In genomic region chr13:46386996-46387851, GRCh38 we compare ENCODE assay signal across 8 cellular contexts. TPM values are rescaled to one million over a fixed set of nuclear protein-coding genes. Genes with fewer than 3 reads are reported as not detected.
DNase-seq lines count a peak whose midpoint lies in the region; ATAC-seq, FAIRE-seq and TF ChIP-seq lines count a peak whose summit lies in the region.

RUBCNL (minus strand) TSS chr13:46387252; CDS start chr13:46372475, 14,777 bp downstream.

- peak within 1 kb of the TSS; percentile 91 for H3K4me3 Mint-ChIP-seq in activated CD4-positive, alpha-beta T cell treated with anti-CD3 and anti-CD28 coated beads, Interleukin-2, amount 10 ng/mL, durations not matched to agents 24 days and 14 days
- H3K4me3 Mint-ChIP-seq in naive thymus-derived CD4-positive, alpha-beta T cell: peak within 1 kb of the TSS; percentile 84 to 92 (median 88)

- H3K27ac ChIP-seq in 22Rv1 (no peak within 1 kb of the TSS), esophagus (ENCODE audit: low read depth in 2 of 2, low read length in 1 of 2) (no peak within 1 kb of the TSS), temporal lobe (ENCODE audit: low read depth, low read length) (peak within 1 kb of the TSS; percentile 17)
- H3K27ac ChIP-seq in naive thymus-derived CD4-positive, alpha-beta T cell (ENCODE audit: low read depth, low read length): no peak within 1 kb of the TSS

- intact Hi-C loops in activated CD4-positive, alpha-beta T cell treated with anti-CD3 and anti-CD28 coated beads, Interleukin-2, amount 10 ng/mL, durations not matched to agents 24 days and 14 days (cut with micrococcal nuclease): loop anchor here (2.0 kb wide), 2 partner anchors 32 to 46 kb away; no protein-coding TSS in a partner anchor
- intact Hi-C loops in naive thymus-derived CD4-positive, alpha-beta T cell (cut with micrococcal nuclease): no loop called here

- peak within 1 kb of the TSS; percentile 27 to 29 for H3K4me3 ChIP-seq in esophagus (ENCODE audit: low read depth in 1 of 2, low read length in 2 of 2)
- H3K4me3 ChIP-seq in naive thymus-derived CD4-positive, alpha-beta T cell (ENCODE audit: low read length): peak within 1 kb of the TSS; percentile 28

- H3K4me1 Mint-ChIP-seq in activated CD4-positive, alpha-beta T cell treated with anti-CD3 and anti-CD28 coated beads, Interleukin-2, amount 10 ng/mL, durations not matched to agents 24 days and 14 days: peaks cover 27% of the 10 kb centered on the region
- peaks cover 15 to 29% (median 26%) of the 10 kb centered on the region in 7 donors for H3K4me1 Mint-ChIP-seq in naive thymus-derived CD4-positive, alpha-beta T cell

- WGBS in esophagus, 2 donors: 3% methylated on average over 49 to 73 of the region's 73 CpGs

- H3K27ac Mint-ChIP-seq in activated CD4-positive, alpha-beta T cell treated with anti-CD3 and anti-CD28 coated beads, Interleukin-2, amount 10 ng/mL, durations not matched to agents 24 days and 14 days: no peak within 1 kb of the TSS
- peak within 1 kb of the TSS in 1 of 9 donors; percentile 50 for H3K27ac Mint-ChIP-seq in naive thymus-derived CD4-positive, alpha-beta T cell

- H3K4me1 ChIP-seq in esophagus (ENCODE audit: control insufficient read depth in 2 of 2, insufficient read depth in 2 of 2, low read length in 1 of 2): peaks cover 5 to 7% of the 10 kb centered on the region in 2 donors
- peaks cover 4 to 20% of the 10 kb centered on the region in 2 donors for H3K4me1 ChIP-seq in naive thymus-derived CD4-positive, alpha-beta T cell (ENCODE audit: control insufficient read depth in 2 of 2, insufficient read depth in 2 of 2, low read length in 2 of 2)

- H3K27me3 ChIP-seq in esophagus (ENCODE audit: control insufficient read depth in 1 of 2, insufficient read depth in 2 of 2, low read length in 2 of 2): peaks cover 0 to 5% of the 10 kb centered on the region in 2 donors
- peaks cover 0 to 4% of the 10 kb centered on the region in 2 donors for H3K27me3 ChIP-seq in naive thymus-derived CD4-positive, alpha-beta T cell (ENCODE audit: control insufficient read depth in 2 of 2, insufficient read depth in 2 of 2, low read length in 2 of 2)

- peaks cover 33% of the 10 kb centered on the region for H3K27me3 Mint-ChIP-seq in activated CD4-positive, alpha-beta T cell treated with anti-CD3 and anti-CD28 coated beads, Interleukin-2, amount 10 ng/mL, durations not matched to agents 24 days and 14 days
- H3K27me3 Mint-ChIP-seq in naive thymus-derived CD4-positive, alpha-beta T cell: peaks cover 30 to 39% (median 38%) of the 10 kb centered on the region in 5 donors

- ATAC-seq in naive thymus-derived CD4-positive, alpha-beta T cell: peak; percentile 63

- no peaks in the 10 kb centered on the region for H3K36me3 ChIP-seq in esophagus (ENCODE audit: control insufficient read depth in 2 of 2, insufficient read depth in 2 of 2, low read length in 1 of 2)
- H3K36me3 ChIP-seq in naive thymus-derived CD4-positive, alpha-beta T cell (ENCODE audit: control insufficient read depth in 2 of 3, insufficient read depth in 3 of 3, low read length in 3 of 3): no peaks in the 10 kb centered on the region

- no peaks in the 10 kb centered on the region for H3K9me3 ChIP-seq in esophagus (ENCODE audit: control insufficient read depth in 2 of 2, insufficient read depth in 1 of 2, low read depth in 1 of 2, low read length in 1 of 2)
- H3K9me3 ChIP-seq in naive thymus-derived CD4-positive, alpha-beta T cell (ENCODE audit: control insufficient read depth in 2 of 3, low read length in 3 of 3): no peaks in the 10 kb centered on the region

- H3K36me3 Mint-ChIP-seq in activated CD4-positive, alpha-beta T cell treated with anti-CD3 and anti-CD28 coated beads, Interleukin-2, amount 10 ng/mL, durations not matched to agents 24 days and 14 days (ENCODE audit: low read depth): no peaks in the 10 kb centered on the region
- H3K36me3 Mint-ChIP-seq in naive thymus-derived CD4-positive, alpha-beta T cell: peaks cover 0 to 2% (median 0%) of the 10 kb centered on the region in 5 donors

- DNase-seq in GM13977 (ENCODE audit: low spot score) (peak; percentile 78), HTR-8/SVneo (ENCODE audit: insufficient read length, low spot score) (peak; percentile 33), activated gamma-delta T cell treated with Interleukin-2 at 50 U/mL for 16 hours (no peak)
- DNase-seq in activated CD4-positive, alpha-beta T cell treated with anti-CD3 and anti-CD28 coated beads, Interleukin-2, amount 10 ng/mL, durations not matched to agents 24 days and 14 days: peak; percentile 76
- DNase-seq in naive thymus-derived CD4-positive, alpha-beta T cell: peak in 7 of 9 donors; percentile 9 to 62 (median 16)

- no peaks in the 10 kb centered on the region for H3K9me3 Mint-ChIP-seq in activated CD4-positive, alpha-beta T cell treated with anti-CD3 and anti-CD28 coated beads, Interleukin-2, amount 10 ng/mL, durations not matched to agents 24 days and 14 days
- peaks cover 0 to 1% (median 0%) of the 10 kb centered on the region in 11 donors for H3K9me3 Mint-ChIP-seq in naive thymus-derived CD4-positive, alpha-beta T cell

- POLR2A ChIA-PET in naive thymus-derived CD4-positive, alpha-beta T cell (lab: Charles Lee): no interaction called here

- FAIRE-seq in HTR-8/SVneo (lab: Jason Lieb, UNC): no peak

- TF ChIP-seq CTCF in 22Rv1 (IDR thresholded peaks at IDR 0.05) (peak; percentile 24; the same call in 1 of the 2 replicates), GM13977 (IDR thresholded peaks at IDR 0.05; ENCODE audit: extremely low read depth, insufficient read depth, missing control alignments) (peak; percentile 44)

- CTCF ChIA-PET in naive thymus-derived CD4-positive, alpha-beta T cell (lab: Charles Lee): no interaction called here

- in situ Hi-C loops in GM13977 (cut with MboI; ENCODE audit: low pct_unique_long_range_greater_than_20kb, low sequenced_read_pairs, unreplicated experiment): no loop called here

RNA-seq across cellular contexts. Expression of gene RUBCNL, which starts in this region (rescaled TPM):
- 1.5 TPM in 2 replicates for total RNA-seq in activated CD4-positive, alpha-beta T cell treated with anti-CD3 and anti-CD28 coated beads, Interleukin-2, amount 10 ng/mL, durations not matched to agents 24 days and 14 days
- polyA plus RNA-seq in esophagus: under 1 TPM; 0.26 to 0.28 TPM
- 1 to 10 TPM in 2 of 5 experiments, under 1 TPM in 3; 0.24 to 5.5 (median 0.56) TPM for total RNA-seq in naive thymus-derived CD4-positive, alpha-beta T cell
- under 1 TPM; 0.04 to 0.16 TPM for polyA plus RNA-seq in naive thymus-derived CD4-positive, alpha-beta T cell
- 2.7 TPM for total RNA-seq in temporal lobe
